Comparison of ENCODE assay signal across 8 cellular contexts in genomic region chr22:17627961-17628303, GRCh38. TPM values are rescaled to one million over a fixed set of nuclear protein-coding genes. Genes with fewer than 3 reads are reported as not detected.
DNase-seq lines count a peak whose midpoint lies in the region; ATAC-seq and TF ChIP-seq lines count a peak whose summit lies in the region.

No MANE protein-coding gene starts in this region.

- H3K4me3 Mint-ChIP-seq in central memory CD8-positive, alpha-beta T cell = peak overlapping the region; percentile 94

- H3K36me3 Mint-ChIP-seq in central memory CD8-positive, alpha-beta T cell (ENCODE audit: insufficient read depth) = peaks cover 25% of the 10 kb centered on the region

- intact Hi-C loops in A673 (cut with micrococcal nuclease; ENCODE audit: unreplicated experiment) (loop anchor here (2.0 kb wide), 1 partner anchor 33 kb away; no protein-coding TSS in a partner anchor), mucosa of descending colon (cut with DNase I, micrococcal nuclease) (no loop called here)

- H3K4me3 ChIP-seq in A673 (ENCODE audit: low read depth, low read length, poor library complexity, severe bottlenecking) (peak overlapping the region; percentile 100), HUES48 (ENCODE audit: low read depth, low read length) (peak overlapping the region; percentile 98), mucosa of descending colon (peak overlapping the region; percentile 97)

- peak overlapping the region; percentile 87 for H3K27ac ChIP-seq in A673 (ENCODE audit: low read depth, low read length, poor library complexity, severe bottlenecking)
- H3K27ac ChIP-seq in HUES48 (ENCODE audit: low read depth, low read length) = peak overlapping the region; percentile 92

- peaks cover 10% of the 10 kb centered on the region for H3K4me1 Mint-ChIP-seq in central memory CD8-positive, alpha-beta T cell

- no peaks in the 10 kb centered on the region for H3K27me3 Mint-ChIP-seq in central memory CD8-positive, alpha-beta T cell

- peak overlapping the region; percentile 93 for H3K9ac ChIP-seq in HUES48 (ENCODE audit: low read depth, low read length)

- CTCF ChIA-PET in A673 (lab: Charles Lee) = no interaction called here

- no peaks in the 10 kb centered on the region for H3K9me3 ChIP-seq in A673 (ENCODE audit: low read depth, low read length, poor library complexity, severe bottlenecking)
- no peaks in the 10 kb centered on the region for H3K9me3 ChIP-seq in HUES48 (ENCODE audit: control insufficient read depth, insufficient read depth, low read length)
- H3K9me3 ChIP-seq in mucosa of descending colon = no peaks in the 10 kb centered on the region

- H3K27me3 ChIP-seq in A673 (replicated peaks; ENCODE audit: insufficient read depth, low read depth, low read length, poor library complexity) (no peaks in the 10 kb centered on the region), HUES48 (ENCODE audit: control insufficient read depth, insufficient read depth, low read length) (no peaks in the 10 kb centered on the region)

- H3K36me3 ChIP-seq in A673 (ENCODE audit: insufficient read depth, low read length, poor library complexity, severe bottlenecking) (peaks cover 7% of the 10 kb centered on the region), HUES48 (ENCODE audit: control insufficient read depth, insufficient read depth, low read length) (peaks cover 15% of the 10 kb centered on the region), mucosa of descending colon (ENCODE audit: low read depth) (no peaks in the 10 kb centered on the region)

- peak overlapping the region; percentile 98 for H3K27ac Mint-ChIP-seq in central memory CD8-positive, alpha-beta T cell (ENCODE audit: low read depth)

- DNase-seq in A673 (ENCODE audit: low spot score) (no peak), mucosa of descending colon (no peak), GM10266 (ENCODE audit: extremely low spot score) (no peak), NCI-H226 (no peak)
- DNase-seq in central memory CD8-positive, alpha-beta T cell (ENCODE audit: low spot score in 2 of 2) = no peak

- TF ChIP-seq CTCF in A673 (conservative IDR thresholded peaks at IDR 0.05; ENCODE audit: low read depth, low read length) (no peak), mucosa of descending colon (IDR thresholded peaks at IDR 0.05) (no peak), GM10266 (IDR thresholded peaks at IDR 0.05; ENCODE audit: control insufficient read depth, insufficient read depth, low read depth, missing control alignments) (no peak)

- no peaks in the 10 kb centered on the region for H3K9me3 Mint-ChIP-seq in central memory CD8-positive, alpha-beta T cell

- POLR2A ChIA-PET in A673 (lab: Charles Lee; ENCODE audit: low non-redundant PET) = no interaction called here

- BruUV-seq in A673 (replicated peaks; lab: Mats Ljungman, UMichigan) = no TSS peak

- no peak for ATAC-seq in central memory CD8-positive, alpha-beta T cell (replicated peaks; ENCODE audit: extremely low read depth, poor library complexity, severe bottlenecking)
- no peak for ATAC-seq in mucosa of descending colon
- ATAC-seq in HG03196 (IDR thresholded peaks at IDR 0.05; ENCODE audit: unreplicated experiment) = no peak
- ATAC-seq in GM18858 (IDR thresholded peaks at IDR 0.05; ENCODE audit: unreplicated experiment) = no peak

- H3K4me1 ChIP-seq in A673 (ENCODE audit: insufficient read depth, low read length, poor library complexity, severe bottlenecking) = no peaks in the 10 kb centered on the region
- H3K4me1 ChIP-seq in HUES48 (ENCODE audit: control insufficient read depth, insufficient read depth, low read length) = no peaks in the 10 kb centered on the region
- peaks cover 12% of the 10 kb centered on the region for H3K4me1 ChIP-seq in mucosa of descending colon (ENCODE audit: low read depth)

RNA-seq across cellular contexts. Expression of gene ATP6V1E1, which starts 0.6 kb away (rescaled TPM):
- total RNA-seq in A673 (2021) = 105 and 121 TPM in 2 replicates
- total RNA-seq in mucosa of descending colon = 100 to 1,000 TPM in 2 of 3 donors, 10 to 100 TPM in 1; 99.6 to 128 (median 110) TPM

RNA-seq across cellular contexts. Expression of gene BCL2L13, which starts 10.6 kb away (rescaled TPM):
- total RNA-seq in A673 (2021) (48.8 and 52.9 TPM in 2 replicates), mucosa of descending colon (10 to 100 TPM; 47.2 to 61.2 (median 57.3) TPM)
